Comparison of ENCODE assay signal across 1 cellular context in the genomic region with DNA sequence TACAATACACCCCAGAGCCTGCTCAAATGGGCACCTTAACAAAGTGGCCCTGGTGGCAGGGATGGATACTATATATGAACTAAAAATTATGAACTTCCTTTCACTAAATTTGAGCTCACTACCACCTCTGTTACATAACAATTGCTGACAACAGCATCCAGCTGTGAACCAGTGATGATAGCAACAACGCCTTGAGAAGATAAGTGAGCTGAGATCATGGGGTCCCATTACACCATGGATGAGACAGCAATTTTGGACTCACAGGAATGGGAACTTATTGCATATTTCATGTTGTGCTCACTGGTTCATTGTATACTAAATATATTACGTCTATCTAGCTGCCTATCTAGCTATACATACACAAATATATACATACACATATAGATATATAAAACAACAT.
TF ChIP-seq lines count a peak whose summit lies in the region.

No MANE protein-coding gene starts in this region.

TF ChIP-seq in K562, 482 proteins besides CTCF, POLR2A, EP300 and RAD21 (continued from another document and continues in another):
- TF ChIP-seq, protein P1, sequence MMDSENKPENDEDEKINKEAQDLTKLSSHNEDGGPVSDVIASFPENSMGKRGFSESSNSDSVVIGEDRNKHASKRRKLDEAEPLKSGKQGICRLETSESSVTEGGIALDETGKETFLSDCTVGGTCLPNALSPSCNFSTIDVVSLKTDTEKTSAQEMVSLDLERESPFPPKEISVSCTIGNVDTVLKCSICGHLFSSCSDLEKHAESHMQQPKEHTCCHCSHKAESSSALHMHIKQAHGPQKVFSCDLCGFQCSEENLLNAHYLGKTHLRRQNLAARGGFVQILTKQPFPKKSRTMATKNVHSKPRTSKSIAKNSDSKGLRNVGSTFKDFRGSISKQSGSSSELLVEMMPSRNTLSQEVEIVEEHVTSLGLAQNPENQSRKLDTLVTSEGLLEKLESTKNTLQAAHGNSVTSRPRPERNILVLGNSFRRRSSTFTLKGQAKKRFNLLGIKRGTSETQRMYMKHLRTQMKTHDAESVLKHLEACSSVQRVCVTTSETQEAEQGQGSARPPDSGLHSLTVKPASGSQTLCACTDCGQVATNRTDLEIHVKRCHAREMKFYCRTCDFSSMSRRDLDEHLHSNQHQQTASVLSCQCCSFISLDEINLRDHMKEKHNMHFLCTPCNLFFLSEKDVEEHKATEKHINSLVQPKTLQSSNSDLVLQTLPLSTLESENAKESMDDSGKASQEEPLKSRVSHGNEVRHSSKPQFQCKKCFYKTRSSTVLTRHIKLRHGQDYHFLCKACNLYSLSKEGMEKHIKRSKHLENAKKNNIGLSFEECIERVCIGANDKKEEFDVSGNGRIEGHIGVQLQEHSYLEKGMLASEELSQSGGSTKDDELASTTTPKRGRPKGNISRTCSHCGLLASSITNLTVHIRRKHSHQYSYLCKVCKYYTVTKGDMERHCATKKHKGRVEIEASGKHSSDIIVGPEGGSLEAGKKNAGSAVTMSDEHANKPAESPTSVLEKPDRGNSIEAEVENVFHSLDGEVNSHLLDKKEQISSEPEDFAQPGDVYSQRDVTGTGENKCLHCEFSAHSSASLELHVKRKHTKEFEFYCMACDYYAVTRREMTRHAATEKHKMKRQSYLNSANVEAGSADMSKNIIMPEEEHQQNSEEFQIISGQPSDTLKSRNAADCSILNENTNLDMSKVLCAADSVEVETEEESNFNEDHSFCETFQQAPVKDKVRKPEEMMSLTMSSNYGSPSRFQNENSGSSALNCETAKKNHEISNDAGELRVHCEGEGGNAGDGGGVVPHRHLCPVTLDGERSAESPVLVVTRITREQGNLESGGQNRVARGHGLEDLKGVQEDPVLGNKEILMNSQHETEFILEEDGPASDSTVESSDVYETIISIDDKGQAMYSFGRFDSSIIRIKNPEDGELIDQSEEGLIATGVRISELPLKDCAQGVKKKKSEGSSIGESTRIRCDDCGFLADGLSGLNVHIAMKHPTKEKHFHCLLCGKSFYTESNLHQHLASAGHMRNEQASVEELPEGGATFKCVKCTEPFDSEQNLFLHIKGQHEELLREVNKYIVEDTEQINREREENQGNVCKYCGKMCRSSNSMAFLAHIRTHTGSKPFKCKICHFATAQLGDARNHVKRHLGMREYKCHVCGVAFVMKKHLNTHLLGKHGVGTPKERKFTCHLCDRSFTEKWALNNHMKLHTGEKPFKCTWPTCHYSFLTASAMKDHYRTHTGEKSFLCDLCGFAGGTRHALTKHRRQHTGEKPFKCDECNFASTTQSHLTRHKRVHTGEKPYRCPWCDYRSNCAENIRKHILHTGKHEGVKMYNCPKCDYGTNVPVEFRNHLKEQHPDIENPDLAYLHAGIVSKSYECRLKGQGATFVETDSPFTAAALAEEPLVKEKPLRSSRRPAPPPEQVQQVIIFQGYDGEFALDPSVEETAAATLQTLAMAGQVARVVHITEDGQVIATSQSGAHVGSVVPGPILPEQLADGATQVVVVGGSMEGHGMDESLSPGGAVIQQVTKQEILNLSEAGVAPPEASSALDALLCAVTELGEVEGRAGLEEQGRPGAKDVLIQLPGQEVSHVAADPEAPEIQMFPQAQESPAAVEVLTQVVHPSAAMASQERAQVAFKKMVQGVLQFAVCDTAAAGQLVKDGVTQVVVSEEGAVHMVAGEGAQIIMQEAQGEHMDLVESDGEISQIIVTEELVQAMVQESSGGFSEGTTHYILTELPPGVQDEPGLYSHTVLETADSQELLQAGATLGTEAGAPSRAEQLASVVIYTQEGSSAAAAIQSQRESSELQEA (IDR thresholded peaks at IDR 0.05; ENCODE audit: low read depth), result no peak
- TF ChIP-seq SP1 (CRISPR knock-in tag; IDR thresholded peaks at IDR 0.05) (no peak), CBX3 (IDR thresholded peaks at IDR 0.05; ENCODE audit: borderline replicate concordance in 1 of 2, low read length in 2 of 2) (no peak), NFRKB (IDR thresholded peaks at IDR 0.05; ENCODE audit: low read depth) (no peak), SRSF7 (optimal IDR thresholded peaks at IDR 0.05; ENCODE audit: low read depth, low read length) (no peak), ZNF717 (CRISPR knock-in tag; IDR thresholded peaks at IDR 0.05) (no peak), DEAF1 (CRISPR knock-in tag; IDR thresholded peaks at IDR 0.05) (no peak), EWSR1 (IDR thresholded peaks at IDR 0.05; ENCODE audit: borderline replicate concordance, low read depth, partially characterized antibody) (no peak), KDM2B (CRISPR knock-in tag; IDR thresholded peaks at IDR 0.05) (no peak), ZNF780A (CRISPR knock-in tag; IDR thresholded peaks at IDR 0.05) (no peak), HES1 (IDR thresholded peaks at IDR 0.05; ENCODE audit: low read depth) (no peak), SNIP1 (IDR thresholded peaks at IDR 0.05; ENCODE audit: low read depth) (no peak), ZNF79 (CRISPR knock-in tag; IDR thresholded peaks at IDR 0.05; ENCODE audit: low read depth) (no peak), ZNF75A (CRISPR knock-in tag; IDR thresholded peaks at IDR 0.05) (no peak), POLR2H (tag; IDR thresholded peaks at IDR 0.05; ENCODE audit: low read depth) (no peak), XRCC5 (IDR thresholded peaks at IDR 0.05; ENCODE audit: low read depth, low read length) (no peak), ZBED1 (IDR thresholded peaks at IDR 0.05) (no peak), MAFG (tag; conservative IDR thresholded peaks at IDR 0.05) (peak; percentile 99), E2F6 (IDR thresholded peaks at IDR 0.05; ENCODE audit: borderline replicate concordance in 1 of 2, extremely low read depth in 1 of 2, insufficient read depth in 1 of 2, insufficient read length in 1 of 2, low read depth in 1 of 2, low read length in 1 of 2, poor library complexity in 1 of 2, severe bottlenecking in 1 of 2) (no peak), SREBF1 (IDR thresholded peaks at IDR 0.05; ENCODE audit: borderline replicate concordance, low read depth, low read length) (no peak), SMAD3 (CRISPR knock-in tag; conservative IDR thresholded peaks at IDR 0.05) (no peak), MTA3 (IDR thresholded peaks at IDR 0.05; ENCODE audit: borderline replicate concordance) (no peak), ZNF699 (CRISPR knock-in tag; IDR thresholded peaks at IDR 0.05; ENCODE audit: insufficient replicate concordance) (no peak), TFAM (CRISPR knock-in tag; conservative IDR thresholded peaks at IDR 0.05) (no peak), ZNF445 (CRISPR knock-in tag; IDR thresholded peaks at IDR 0.05; ENCODE audit: low read depth) (no peak), BRF2 (IDR thresholded peaks at IDR 0.05; ENCODE audit: borderline replicate concordance, insufficient read depth, insufficient read length) (no peak), POLR2B (IDR thresholded peaks at IDR 0.05; ENCODE audit: low read depth, partially characterized antibody) (no peak), KAT7 (CRISPR knock-in tag; IDR thresholded peaks at IDR 0.05; ENCODE audit: borderline replicate concordance) (no peak), TAL1 (IDR thresholded peaks at IDR 0.05) (peak; percentile 35; the same call in 1 of the 2 replicates), DNMT1 (IDR thresholded peaks at IDR 0.05) (no peak)
- TF ChIP-seq, protein P2, sequence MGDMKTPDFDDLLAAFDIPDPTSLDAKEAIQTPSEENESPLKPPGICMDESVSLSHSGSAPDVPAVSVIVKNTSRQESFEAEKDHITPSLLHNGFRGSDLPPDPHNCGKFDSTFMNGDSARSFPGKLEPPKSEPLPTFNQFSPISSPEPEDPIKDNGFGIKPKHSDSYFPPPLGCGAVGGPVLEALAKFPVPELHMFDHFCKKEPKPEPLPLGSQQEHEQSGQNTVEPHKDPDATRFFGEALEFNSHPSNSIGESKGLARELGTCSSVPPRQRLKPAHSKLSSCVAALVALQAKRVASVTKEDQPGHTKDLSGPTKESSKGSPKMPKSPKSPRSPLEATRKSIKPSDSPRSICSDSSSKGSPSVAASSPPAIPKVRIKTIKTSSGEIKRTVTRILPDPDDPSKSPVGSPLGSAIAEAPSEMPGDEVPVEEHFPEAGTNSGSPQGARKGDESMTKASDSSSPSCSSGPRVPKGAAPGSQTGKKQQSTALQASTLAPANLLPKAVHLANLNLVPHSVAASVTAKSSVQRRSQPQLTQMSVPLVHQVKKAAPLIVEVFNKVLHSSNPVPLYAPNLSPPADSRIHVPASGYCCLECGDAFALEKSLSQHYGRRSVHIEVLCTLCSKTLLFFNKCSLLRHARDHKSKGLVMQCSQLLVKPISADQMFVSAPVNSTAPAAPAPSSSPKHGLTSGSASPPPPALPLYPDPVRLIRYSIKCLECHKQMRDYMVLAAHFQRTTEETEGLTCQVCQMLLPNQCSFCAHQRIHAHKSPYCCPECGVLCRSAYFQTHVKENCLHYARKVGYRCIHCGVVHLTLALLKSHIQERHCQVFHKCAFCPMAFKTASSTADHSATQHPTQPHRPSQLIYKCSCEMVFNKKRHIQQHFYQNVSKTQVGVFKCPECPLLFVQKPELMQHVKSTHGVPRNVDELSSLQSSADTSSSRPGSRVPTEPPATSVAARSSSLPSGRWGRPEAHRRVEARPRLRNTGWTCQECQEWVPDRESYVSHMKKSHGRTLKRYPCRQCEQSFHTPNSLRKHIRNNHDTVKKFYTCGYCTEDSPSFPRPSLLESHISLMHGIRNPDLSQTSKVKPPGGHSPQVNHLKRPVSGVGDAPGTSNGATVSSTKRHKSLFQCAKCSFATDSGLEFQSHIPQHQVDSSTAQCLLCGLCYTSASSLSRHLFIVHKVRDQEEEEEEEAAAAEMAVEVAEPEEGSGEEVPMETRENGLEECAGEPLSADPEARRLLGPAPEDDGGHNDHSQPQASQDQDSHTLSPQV (IDR thresholded peaks at IDR 0.05), result no peak
- TF ChIP-seq, protein P3, sequence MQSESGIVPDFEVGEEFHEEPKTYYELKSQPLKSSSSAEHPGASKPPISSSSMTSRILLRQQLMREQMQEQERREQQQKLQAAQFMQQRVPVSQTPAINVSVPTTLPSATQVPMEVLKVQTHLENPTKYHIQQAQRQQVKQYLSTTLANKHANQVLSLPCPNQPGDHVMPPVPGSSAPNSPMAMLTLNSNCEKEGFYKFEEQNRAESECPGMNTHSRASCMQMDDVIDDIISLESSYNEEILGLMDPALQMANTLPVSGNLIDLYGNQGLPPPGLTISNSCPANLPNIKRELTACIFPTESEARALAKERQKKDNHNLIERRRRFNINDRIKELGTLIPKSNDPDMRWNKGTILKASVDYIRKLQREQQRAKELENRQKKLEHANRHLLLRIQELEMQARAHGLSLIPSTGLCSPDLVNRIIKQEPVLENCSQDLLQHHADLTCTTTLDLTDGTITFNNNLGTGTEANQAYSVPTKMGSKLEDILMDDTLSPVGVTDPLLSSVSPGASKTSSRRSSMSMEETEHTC (IDR thresholded peaks at IDR 0.05), result peak; percentile 78
- TF ChIP-seq, protein P4, sequence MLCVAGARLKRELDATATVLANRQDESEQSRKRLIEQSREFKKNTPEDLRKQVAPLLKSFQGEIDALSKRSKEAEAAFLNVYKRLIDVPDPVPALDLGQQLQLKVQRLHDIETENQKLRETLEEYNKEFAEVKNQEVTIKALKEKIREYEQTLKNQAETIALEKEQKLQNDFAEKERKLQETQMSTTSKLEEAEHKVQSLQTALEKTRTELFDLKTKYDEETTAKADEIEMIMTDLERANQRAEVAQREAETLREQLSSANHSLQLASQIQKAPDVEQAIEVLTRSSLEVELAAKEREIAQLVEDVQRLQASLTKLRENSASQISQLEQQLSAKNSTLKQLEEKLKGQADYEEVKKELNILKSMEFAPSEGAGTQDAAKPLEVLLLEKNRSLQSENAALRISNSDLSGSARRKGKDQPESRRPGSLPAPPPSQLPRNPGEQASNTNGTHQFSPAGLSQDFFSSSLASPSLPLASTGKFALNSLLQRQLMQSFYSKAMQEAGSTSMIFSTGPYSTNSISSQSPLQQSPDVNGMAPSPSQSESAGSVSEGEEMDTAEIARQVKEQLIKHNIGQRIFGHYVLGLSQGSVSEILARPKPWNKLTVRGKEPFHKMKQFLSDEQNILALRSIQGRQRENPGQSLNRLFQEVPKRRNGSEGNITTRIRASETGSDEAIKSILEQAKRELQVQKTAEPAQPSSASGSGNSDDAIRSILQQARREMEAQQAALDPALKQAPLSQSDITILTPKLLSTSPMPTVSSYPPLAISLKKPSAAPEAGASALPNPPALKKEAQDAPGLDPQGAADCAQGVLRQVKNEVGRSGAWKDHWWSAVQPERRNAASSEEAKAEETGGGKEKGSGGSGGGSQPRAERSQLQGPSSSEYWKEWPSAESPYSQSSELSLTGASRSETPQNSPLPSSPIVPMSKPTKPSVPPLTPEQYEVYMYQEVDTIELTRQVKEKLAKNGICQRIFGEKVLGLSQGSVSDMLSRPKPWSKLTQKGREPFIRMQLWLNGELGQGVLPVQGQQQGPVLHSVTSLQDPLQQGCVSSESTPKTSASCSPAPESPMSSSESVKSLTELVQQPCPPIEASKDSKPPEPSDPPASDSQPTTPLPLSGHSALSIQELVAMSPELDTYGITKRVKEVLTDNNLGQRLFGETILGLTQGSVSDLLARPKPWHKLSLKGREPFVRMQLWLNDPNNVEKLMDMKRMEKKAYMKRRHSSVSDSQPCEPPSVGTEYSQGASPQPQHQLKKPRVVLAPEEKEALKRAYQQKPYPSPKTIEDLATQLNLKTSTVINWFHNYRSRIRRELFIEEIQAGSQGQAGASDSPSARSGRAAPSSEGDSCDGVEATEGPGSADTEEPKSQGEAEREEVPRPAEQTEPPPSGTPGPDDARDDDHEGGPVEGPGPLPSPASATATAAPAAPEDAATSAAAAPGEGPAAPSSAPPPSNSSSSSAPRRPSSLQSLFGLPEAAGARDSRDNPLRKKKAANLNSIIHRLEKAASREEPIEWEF (CRISPR knock-in tag; IDR thresholded peaks at IDR 0.05), result no peak
